Comparison of ENCODE assay signal across 8 cellular contexts in genomic region chr3:71582612-71583568, GRCh38. TPM values are rescaled to one million over a fixed set of nuclear protein-coding genes. Genes with fewer than 3 reads are reported as not detected.
DNase-seq lines count a peak whose midpoint lies in the region; ATAC-seq and TF ChIP-seq lines count a peak whose summit lies in the region.

No MANE protein-coding gene starts in this region.

- H3K4me1 ChIP-seq in tibial artery, result peaks cover 0 to 57% (median 16%) of the 10 kb centered on the region in 4 donors

- peak overlapping the region; percentile 75 to 92 for H3K4me3 ChIP-seq in tibial artery

- ATAC-seq in omental fat pad (ENCODE audit: low FRiP score), result peak; percentile 32

- H3K27me3 ChIP-seq in tibial artery, result no peaks in the 10 kb centered on the region

- no peaks in the 10 kb centered on the region for H3K9me3 ChIP-seq in tibial artery

- intact Hi-C loops in head of caudate nucleus (cut with DNase I) (loop anchor here (5.0 to 10.0 kb wide), 5 partner anchors 72 to 568 kb away; no protein-coding TSS in a partner anchor), tibial artery (cut with DNase I; ENCODE audit: low total_unique reads) (loop anchor here (5.0 to 10.0 kb wide), 5 partner anchors 41 to 868 kb away; no protein-coding TSS in a partner anchor)

- DNase-seq in AG20443 (ENCODE audit: low spot score) (peak; percentile 38), H4 (ENCODE audit: low spot score) (peak; percentile 9), RKO (ENCODE audit: low spot score) (peak; percentile 61), head of caudate nucleus (peak in 40 of 42 donors; percentile 44 to 84 (median 66)), omental fat pad (ENCODE audit: low spot score) (no peak), tibial artery (peak; percentile 84 to 86), epidermal melanocyte (ENCODE audit: insufficient read length, low spot score) (no peak)
- peak; percentile 35 to 61 (median 52) for DNase-seq in activated naive CD4-positive, alpha-beta T cell (lab: John Stamatoyannopoulos, UW)

- no peak for TF ChIP-seq CTCF in omental fat pad (IDR thresholded peaks at IDR 0.05)
- TF ChIP-seq CTCF in tibial artery (IDR thresholded peaks at IDR 0.05), result no peak

- H3K36me3 ChIP-seq in tibial artery, result no peaks in the 10 kb centered on the region

- peak overlapping the region; percentile 93 to 99 for H3K27ac ChIP-seq in tibial artery

RNA-seq across cellular contexts. Expression of gene FOXP1, which starts 0.6 kb away (rescaled TPM):
- total RNA-seq in H4 (2014; rRNA removed; shearing (Covaris generic)), result 13.1 and 15.9 TPM in 2 replicates
- 100 to 1,000 TPM in 1 of 4 donors, 10 to 100 TPM in 3; 72.4 to 128 (median 76.7) TPM for total RNA-seq in omental fat pad

Comparison
In these comparisons a context has a peak if more than half of its experiments do, and no peak if none do; other contexts are left out.
1. DNase-seq: peak in AG20443 (single experiment), H4 (single experiment), RKO (single experiment), activated naive CD4-positive, alpha-beta T cell (4 of 4), head of caudate nucleus (40 of 42) and tibial artery (2 of 2); none in omental fat pad (single experiment) and epidermal melanocyte (single experiment).